In genomic region chr20:36886859-36887778, GRCh38 we compare ENCODE assay signal across 8 cellular contexts. TPM values are rescaled to one million over a fixed set of nuclear protein-coding genes. Genes with fewer than 3 reads are reported as not detected.
A peak's percentile ranks its signal among the peaks of the same experiment; 100 is the strongest.
DNase-seq lines count a peak whose midpoint lies in the region; ATAC-seq and TF ChIP-seq lines count a peak whose summit lies in the region.

No MANE protein-coding gene starts in this region.

- H3K9me3 Mint-ChIP-seq in stimulated activated naive CD8-positive, alpha-beta T cell treated with anti-CD3 and anti-CD28 coated beads, Interleukin-15, amount 100 ng/mL, for 72 hours, result no peaks in the 10 kb centered on the region

- H3K36me3 ChIP-seq in RWPE2 (ENCODE audit: low read depth) (peaks cover 4% of the 10 kb centered on the region; the same call in 1 of the 2 replicates), neuron (ENCODE audit: insufficient read depth, low read length) (no peaks in the 10 kb centered on the region)

- DNase-seq in NK-92 treated with Interleukin-12 subunit alpha and Interleukin-12 subunit beta, amount 100 ng/mL, for 24 hours (lab: John Stamatoyannopoulos, UW), result peak; percentile 6
- no peak for DNase-seq in NK-92 (lab: John Stamatoyannopoulos, UW; ENCODE audit: unreplicated experiment)
- peak; percentile 89 for DNase-seq in M059J (ENCODE audit: low read depth)
- peak; percentile 92 for DNase-seq in RWPE2 (ENCODE audit: low spot score)
- DNase-seq in activated effector memory CD4-positive, alpha-beta T cell treated with Interleukin-2 at 50 U/mL for 16 hours, result peak; percentile 63
- DNase-seq in foreskin keratinocyte, result peak in 1 of 2 donors; percentile 66
- DNase-seq in stimulated activated naive CD8-positive, alpha-beta T cell treated with anti-CD3 and anti-CD28 coated beads, Interleukin-15, amount 100 ng/mL, for 72 hours, result peak; percentile 78 to 82

- peak overlapping the region; percentile 35 for H2AFZ ChIP-seq in neuron (ENCODE audit: low read depth, low read length)

- peak; percentile 92 for ATAC-seq in RWPE2 (ENCODE audit: low read depth)
- ATAC-seq in foreskin keratinocyte, result peak; percentile 89
- peak; percentile 94 for ATAC-seq in stimulated activated naive CD8-positive, alpha-beta T cell treated with anti-CD3 and anti-CD28 coated beads, Interleukin-15, amount 100 ng/mL, for 72 hours

- H3K4me1 Mint-ChIP-seq in stimulated activated naive CD8-positive, alpha-beta T cell treated with anti-CD3 and anti-CD28 coated beads, Interleukin-15, amount 100 ng/mL, for 72 hours, result peaks cover 13% of the 10 kb centered on the region

- TF ChIP-seq CTCF in RWPE2 (IDR thresholded peaks at IDR 0.05; ENCODE audit: poor library complexity, severe bottlenecking) (peak; percentile 100), foreskin keratinocyte (conservative IDR thresholded peaks at IDR 0.05) (peak; percentile 98)

- H3K9me3 ChIP-seq in RWPE2 (ENCODE audit: severe bottlenecking), result no peaks in the 10 kb centered on the region
- no peaks in the 10 kb centered on the region for H3K9me3 ChIP-seq in neuron (ENCODE audit: low read length)

- H3K4me1 ChIP-seq in RWPE2 (ENCODE audit: insufficient read depth, poor library complexity, severe bottlenecking), result no peaks in the 10 kb centered on the region
- H3K4me1 ChIP-seq in foreskin keratinocyte, result no peaks in the 10 kb centered on the region
- no peaks in the 10 kb centered on the region for H3K4me1 ChIP-seq in neuron (ENCODE audit: insufficient read depth, low read length)

- peak overlapping the region in 1 of 2 donors; percentile 65 for H3K27ac Mint-ChIP-seq in stimulated activated naive CD8-positive, alpha-beta T cell treated with anti-CD3 and anti-CD28 coated beads, Interleukin-15, amount 100 ng/mL, for 72 hours

- no peaks in the 10 kb centered on the region for H3K27me3 Mint-ChIP-seq in stimulated activated naive CD8-positive, alpha-beta T cell treated with anti-CD3 and anti-CD28 coated beads, Interleukin-15, amount 100 ng/mL, for 72 hours

- peak overlapping the region in 1 of 2 donors; percentile 8 for H3K4me3 Mint-ChIP-seq in stimulated activated naive CD8-positive, alpha-beta T cell treated with anti-CD3 and anti-CD28 coated beads, Interleukin-15, amount 100 ng/mL, for 72 hours

- H3K27ac ChIP-seq in RWPE2 (ENCODE audit: poor library complexity, severe bottlenecking), result no peak overlapping the region
- H3K27ac ChIP-seq in foreskin keratinocyte, result no peak overlapping the region

- H3K4me3 ChIP-seq in RWPE2 (ENCODE audit: severe bottlenecking) (no peak overlapping the region), neuron (ENCODE audit: low read length) (no peak overlapping the region)

- H3K27me3 ChIP-seq in RWPE2 (ENCODE audit: insufficient read depth, poor library complexity, severe bottlenecking) (no peaks in the 10 kb centered on the region), foreskin keratinocyte (peaks cover 3% of the 10 kb centered on the region), neuron (ENCODE audit: insufficient read depth, low read length) (no peaks in the 10 kb centered on the region)

RNA-seq across cellular contexts. Expression of gene TLDC2, which starts 11.2 kb away (rescaled TPM):
- total RNA-seq in M059J (2014; rRNA removed; shearing (Covaris generic)), result not detected in 2 replicates
- total RNA-seq in foreskin keratinocyte, result 0.10 TPM in 1 of 2 replicates, not detected in the other
- polyA plus RNA-seq in foreskin keratinocyte, result 0.09 TPM in 1 of 2 replicates, not detected in the other
